In the genomic region with DNA sequence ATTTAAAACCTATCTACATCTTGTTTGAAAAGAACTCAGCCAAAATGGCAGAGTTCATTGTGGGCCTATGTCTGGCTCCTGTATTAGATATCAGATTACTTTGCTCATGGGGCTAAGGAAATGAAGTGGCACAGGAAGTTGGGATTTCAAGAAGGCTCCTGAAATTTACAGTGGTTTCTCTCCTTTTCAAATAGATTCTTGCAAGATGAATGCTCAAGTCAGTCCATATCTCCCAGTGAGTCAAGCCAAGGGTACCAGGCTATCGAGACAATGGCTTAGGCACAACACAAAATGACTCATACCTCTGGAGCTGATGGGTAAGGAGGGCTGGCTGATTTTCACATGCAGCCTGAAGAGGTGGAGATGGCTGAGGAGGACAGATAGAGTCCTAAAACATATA, we compare ENCODE assay signal across 19 cellular contexts. TPM values are rescaled to one million over a fixed set of nuclear protein-coding genes. Genes with fewer than 3 reads are reported as not detected.
DNase-seq lines count a peak whose midpoint lies in the region; FAIRE-seq and TF ChIP-seq lines count a peak whose summit lies in the region.
"Had no signal": no experiment of that assay in that cellular context is flagged by ENCODE, and none has a peak within 500 bp of the region (broad histone marks: within the 10 kb centered on the region; RNA-seq: fewer than 3 reads in every experiment).

No MANE protein-coding gene starts in this region.

- no TSS peak for BruUV-seq in PC-9 (replicated peaks; lab: Mats Ljungman, UMichigan)

- no peaks in the 10 kb centered on the region for H3K9me2 ChIP-seq in PC-9 (ENCODE audit: insufficient read depth)

- H3K9me3 Mint-ChIP-seq in T-helper 2 cell treated with Interferon-gamma antibody and Interleukin-4, amounts not matched to agents 5 μg/mL and 100 μg/mL, for 36 hours, result no peaks in the 10 kb centered on the region
- no peaks in the 10 kb centered on the region for H3K9me3 Mint-ChIP-seq in neural crest cell
- H3K9me3 Mint-ChIP-seq: type B pancreatic cell, WTC11 had no signal

- H3K36me3 Mint-ChIP-seq in T-helper 2 cell treated with Interferon-gamma antibody and Interleukin-4, amounts not matched to agents 5 μg/mL and 100 μg/mL, for 36 hours (ENCODE audit: low read depth), result peaks cover 49% of the 10 kb centered on the region
- H3K36me3 Mint-ChIP-seq in neural crest cell (ENCODE audit: low read depth), result peaks cover 19% of the 10 kb centered on the region

- no peak for FAIRE-seq in bronchial epithelial cell (lab: Jason Lieb, UNC)
- FAIRE-seq: D721Med had no signal

- no peaks in the 10 kb centered on the region for H3K79me2 ChIP-seq in PC-9 (ENCODE audit: low read depth)

- no peak for DNase-seq in T-helper 2 cell treated with Interferon-gamma antibody and Interleukin-4, amounts not matched to agents 5 μg/mL and 100 μg/mL, for 36 hours (ENCODE audit: low spot score)
- no peak for DNase-seq in T-helper 2 cell
- no peak for DNase-seq in PC-9
- DNase-seq in bronchial epithelial cell (ENCODE audit: low read depth), result peak; percentile 87
- DNase-seq in neural crest cell (ENCODE audit: low read depth, low spot score), result no peak
- no peak for DNase-seq in colonic mucosa
- DNase-seq in CD1c-positive myeloid dendritic cell (ENCODE audit: extremely low spot score), result no peak
- DNase-seq in retina, result no peak
- DNase-seq: caudate nucleus, mesendoderm, NCI-H1930, ovary, SJCRH30 had no signal

- no peak overlapping the region for H2AFZ ChIP-seq in PC-9

- no peaks in the 10 kb centered on the region for H3K9me3 ChIP-seq in PC-9 (ENCODE audit: insufficient read depth, low read depth)
- H3K9me3 ChIP-seq in colonic mucosa, result no peaks in the 10 kb centered on the region
- H3K9me3 ChIP-seq: esophagus muscularis mucosa, ovary, SJCRH30 had no signal

- H3K27ac Mint-ChIP-seq in T-helper 2 cell treated with Interferon-gamma antibody and Interleukin-4, amounts not matched to agents 5 μg/mL and 100 μg/mL, for 36 hours, result peak overlapping the region; percentile 13
- peak overlapping the region; percentile 83 for H3K27ac Mint-ChIP-seq in neural crest cell (ENCODE audit: unreplicated experiment)
- H3K27ac Mint-ChIP-seq: type B pancreatic cell, WTC11 had no signal

- intact Hi-C loops in PC-9 (cut with micrococcal nuclease; ENCODE audit: unreplicated experiment), result no loop called here
- intact Hi-C loops in colonic mucosa (cut with DNase I), result no loop called here

- no peaks in the 10 kb centered on the region for H3K27me3 ChIP-seq in PC-9 (ENCODE audit: insufficient read depth, low read depth)
- no peaks in the 10 kb centered on the region for H3K27me3 ChIP-seq in bronchial epithelial cell (ENCODE audit: control insufficient read depth, insufficient read depth, low read length)
- no peaks in the 10 kb centered on the region for H3K27me3 ChIP-seq in colonic mucosa
- H3K27me3 ChIP-seq: esophagus muscularis mucosa, ovary, SJCRH30 had no signal

- 0 out of 2 replicates have a peak overlapping the region, but pooled peaks have one; percentile 2 for H3K27ac ChIP-seq in PC-9
- H3K27ac ChIP-seq in colonic mucosa, result no peak overlapping the region
- H3K27ac ChIP-seq: 22Rv1, esophagus muscularis mucosa, KMS-11, ovary, SJCRH30 had no signal

- H3K4me3 Mint-ChIP-seq in T-helper 2 cell treated with Interferon-gamma antibody and Interleukin-4, amounts not matched to agents 5 μg/mL and 100 μg/mL, for 36 hours, result no peak overlapping the region
- no peak overlapping the region for H3K4me3 Mint-ChIP-seq in neural crest cell
- H3K4me3 Mint-ChIP-seq: type B pancreatic cell, WTC11 had no signal

- CTCF ChIA-PET in PC-9 (lab: Charles Lee), result no interaction called here

- no peaks in the 10 kb centered on the region for H4K20me1 ChIP-seq in PC-9 (ENCODE audit: insufficient read depth)

- H3K4me3 ChIP-seq in PC-9 (no peak overlapping the region), bronchial epithelial cell (ENCODE audit: low read depth, low read length) (no peak overlapping the region), colonic mucosa (no peak overlapping the region)
- H3K4me3 ChIP-seq: esophagus muscularis mucosa, ovary, SJCRH30 had no signal

- H3K4me1 Mint-ChIP-seq in T-helper 2 cell treated with Interferon-gamma antibody and Interleukin-4, amounts not matched to agents 5 μg/mL and 100 μg/mL, for 36 hours (ENCODE audit: low read depth), result peaks cover 5% of the 10 kb centered on the region
- no peaks in the 10 kb centered on the region for H3K4me1 Mint-ChIP-seq in neural crest cell
- H3K4me1 Mint-ChIP-seq: WTC11 had no signal

- no peak overlapping the region for H3K4me2 ChIP-seq in PC-9
- H3K4me2 ChIP-seq: KMS-11 had no signal

- H3K4me1 ChIP-seq in PC-9 (replicated peaks; ENCODE audit: insufficient read depth) (0 out of 2 replicates have a peak, but pooled peaks cover 6% of the 10 kb centered on the region), colonic mucosa (no peaks in the 10 kb centered on the region)
- H3K4me1 ChIP-seq: SJCRH30 had no signal

- POLR2A ChIA-PET in PC-9 (lab: Charles Lee; ENCODE audit: unreplicated experiment), result no interaction called here

- H3K36me3 ChIP-seq in PC-9 (ENCODE audit: low read depth) (peaks cover 13% of the 10 kb centered on the region; the same call in 1 of the 2 replicates), bronchial epithelial cell (ENCODE audit: control insufficient read depth, insufficient read depth, low read length) (peaks cover 9% of the 10 kb centered on the region), colonic mucosa (peaks cover 7% of the 10 kb centered on the region)
- H3K36me3 ChIP-seq: ovary had no signal

- TF ChIP-seq CTCF in PC-9 (conservative IDR thresholded peaks at IDR 0.05), result no peak
- TF ChIP-seq CTCF in bronchial epithelial cell (IDR thresholded peaks at IDR 0.05; ENCODE audit: insufficient read depth, low read length, severe bottlenecking), result no peak
- no peak for TF ChIP-seq CTCF in neural crest cell (conservative IDR thresholded peaks at IDR 0.05)
- no peak for TF ChIP-seq CTCF in colonic mucosa (IDR thresholded peaks at IDR 0.05)

- no peaks in the 10 kb centered on the region for H3K27me3 Mint-ChIP-seq in T-helper 2 cell treated with Interferon-gamma antibody and Interleukin-4, amounts not matched to agents 5 μg/mL and 100 μg/mL, for 36 hours (ENCODE audit: low read depth)
- H3K27me3 Mint-ChIP-seq in neural crest cell (ENCODE audit: low read depth), result no peaks in the 10 kb centered on the region
- H3K27me3 Mint-ChIP-seq: type B pancreatic cell had no signal

- H3K9ac ChIP-seq in colonic mucosa (ENCODE audit: low read depth in 2 of 2, low read length in 2 of 2), result no peak overlapping the region
- H3K9ac ChIP-seq: KMS-11 had no signal

- H3F3A ChIP-seq in PC-9 (ENCODE audit: insufficient read depth, low read depth), result peaks cover 9% of the 10 kb centered on the region; the same call in 1 of the 2 replicates

RNA-seq across cellular contexts. Expression of a gene that starts 24.1 kb away (rescaled TPM):
- total RNA-seq in PC-9 (2021) (not detected in 2 replicates), bronchial epithelial cell (not detected in 2 replicates), neural crest cell (0.80 and 0.96 TPM in 2 replicates), colonic mucosa (1 to 10 TPM in 1 of 2 donors, under 1 TPM in 1; 0.53 to 6.6 TPM)
- total RNA-seq: SJCRH30 had no signal

RNA-seq across cellular contexts. Expression of a gene that starts 31.8 kb away (rescaled TPM):
- total RNA-seq in PC-9 (2021) (not detected in 2 replicates), bronchial epithelial cell (not detected in 2 replicates), neural crest cell (not detected in 2 replicates), colonic mucosa (1 to 10 TPM in 1 of 2 donors, not detected in 1; 5.7 TPM)
- total RNA-seq: esophagus muscularis mucosa, SJCRH30 had no signal

RNA-seq across cellular contexts. Expression of a gene that starts 38.4 kb away (rescaled TPM):
- total RNA-seq in PC-9 (2021), result not detected in 2 replicates
- not detected in 2 replicates for total RNA-seq in bronchial epithelial cell
- not detected in 2 replicates for total RNA-seq in neural crest cell
- total RNA-seq in colonic mucosa, result not detected
- total RNA-seq: SJCRH30, WTC11 had no signal
